ENCODE assay signal across 12 cellular contexts in genomic region chr12:69685810-69686209, GRCh38. TPM values are rescaled to one million over a fixed set of nuclear protein-coding genes. Genes with fewer than 3 reads are reported as not detected.
DNase-seq lines count a peak whose midpoint lies in the region; ATAC-seq, FAIRE-seq and TF ChIP-seq lines count a peak whose summit lies in the region.
"Had no signal": no experiment of that assay in that cellular context is flagged by ENCODE, and none has a peak within 500 bp of the region (broad histone marks: within the 10 kb centered on the region; RNA-seq: fewer than 3 reads in every experiment).

No MANE protein-coding gene starts in this region.

- no peaks in the 10 kb centered on the region for H3K9me2 ChIP-seq in OCI-LY7 (ENCODE audit: insufficient read depth, low read length)

- H3K27ac ChIP-seq in OCI-LY7 (ENCODE audit: low read depth, low read length, poor library complexity, severe bottlenecking) = no peak overlapping the region
- H3K27ac ChIP-seq: right atrium auricular region, thoracic aorta, VCaP had no signal

- TSS peak; percentile 1 for BruUV-seq in OCI-LY7 (replicated peaks; lab: Mats Ljungman, UMichigan)

- no peak overlapping the region for H3K4me2 ChIP-seq in OCI-LY7 (ENCODE audit: low read length)

- H3K4me1 ChIP-seq in OCI-LY7 (ENCODE audit: insufficient read depth, low read length, poor library complexity, severe bottlenecking) = no peaks in the 10 kb centered on the region

- TF ChIP-seq POLR2A in H54 (IDR thresholded peaks at IDR 0.05; ENCODE audit: low read depth, low read length) = no peak

- peaks cover 56% of the 10 kb centered on the region for H3K36me3 ChIP-seq in OCI-LY7 (ENCODE audit: insufficient read depth, low read length)
- H3K36me3 ChIP-seq: right atrium auricular region, thoracic aorta had no signal

- H3K4me3 ChIP-seq in OCI-LY7 (ENCODE audit: low read depth, low read length, poor library complexity, severe bottlenecking) (no peak overlapping the region), foreskin fibroblast (ENCODE audit: low read depth in 1 of 2, low read length in 2 of 2) (no peak overlapping the region)
- H3K4me3 ChIP-seq: right atrium auricular region, thoracic aorta had no signal

- FAIRE-seq in H54 (lab: Jason Lieb, UNC) (peak; percentile 71), GM19239 (lab: Jason Lieb, UNC) (no peak)

- H2AFZ ChIP-seq in OCI-LY7 (ENCODE audit: low read length) = no peak overlapping the region

- no peak for TF ChIP-seq CTCF in OCI-LY7 (conservative IDR thresholded peaks at IDR 0.05; ENCODE audit: low read length)
- no peak for TF ChIP-seq CTCF in foreskin fibroblast (IDR thresholded peaks at IDR 0.05; ENCODE audit: low read depth, low read length)

- H3K9me3 ChIP-seq in OCI-LY7 (ENCODE audit: low read length) = no peaks in the 10 kb centered on the region
- H3K9me3 ChIP-seq: right atrium auricular region, thoracic aorta had no signal

- CTCF ChIA-PET in OCI-LY7 (lab: Charles Lee; ENCODE audit: unreplicated experiment) = interaction anchor here (0.6 kb wide), 1 partner anchor 31 kb away, joined by 3 read pairs; no protein-coding TSS in a partner anchor

- DNase-seq in GM03348 (ENCODE audit: low spot score) (peak; percentile 48), H54 (ENCODE audit: insufficient read length, low spot score) (no peak), OCI-LY7 (ENCODE audit: low spot score) (no peak), foreskin fibroblast (peak; percentile 48 to 67), iPS-NIHi7 (ENCODE audit: extremely low spot score) (no peak), GM19239 (ENCODE audit: insufficient read length, low spot score) (no peak)
- no peak for DNase-seq in stimulated activated CD4-positive, alpha-beta T cell treated with anti-CD3 and anti-CD28 coated beads, Interleukin-12 subunit alpha, Interleukin-12 subunit beta, amount 100 ng/mL, for 4 hours
- DNase-seq: NCI-H2029 treated with DMSO at 0.1 percent for 48 hours had no signal

- ATAC-seq in GM21723 (IDR thresholded peaks at IDR 0.05; ENCODE audit: unreplicated experiment) = no peak

- H4K20me1 ChIP-seq in OCI-LY7 (ENCODE audit: insufficient read depth, low read length) = no peaks in the 10 kb centered on the region

- POLR2A ChIA-PET in OCI-LY7 (lab: Charles Lee) = interaction anchor here (0.6 to 1.2 kb wide), 4 partner anchors 11 to 641 kb away, joined by 3 to 5 read pairs (median 4); no protein-coding TSS in a partner anchor

- no peaks in the 10 kb centered on the region for H3K79me2 ChIP-seq in OCI-LY7 (ENCODE audit: insufficient read depth, low read depth, low read length)

- intact Hi-C loops in OCI-LY7 (cut with micrococcal nuclease; ENCODE audit: unreplicated experiment) = no loop called here

RNA-seq across cellular contexts. Expression of gene BEST3, which starts 13.3 kb away (rescaled TPM):
- total RNA-seq in OCI-LY7 (2014; rRNA removed; shearing (Covaris generic)) = 105 and 123 TPM in 2 replicates
- total RNA-seq in OCI-LY7 (2022) = 60.1 and 126 TPM in 2 replicates
- total RNA-seq: thoracic aorta had no signal

RNA-seq across cellular contexts. Expression of gene RAB3IP, which starts 52.9 kb away (rescaled TPM):
- total RNA-seq in OCI-LY7 (2014; rRNA removed; shearing (Covaris generic)) = 49.0 and 74.9 TPM in 2 replicates
- total RNA-seq in OCI-LY7 (2022) = 60.6 and 79.5 TPM in 2 replicates

Comparison
In these comparisons a context has a peak if more than half of its experiments do, and no peak if none do; other contexts are left out.
1. DNase-seq: peak in GM03348 (single experiment) and foreskin fibroblast (2 of 2); none in H54 (single experiment), OCI-LY7 (single experiment), iPS-NIHi7 (single experiment), GM19239 (single experiment) and stimulated activated CD4-positive, alpha-beta T cell treated with anti-CD3 and anti-CD28 coated beads, Interleukin-12 subunit alpha, Interleukin-12 subunit beta, amount 100 ng/mL, for 4 hours (single experiment).